In the genomic region with DNA sequence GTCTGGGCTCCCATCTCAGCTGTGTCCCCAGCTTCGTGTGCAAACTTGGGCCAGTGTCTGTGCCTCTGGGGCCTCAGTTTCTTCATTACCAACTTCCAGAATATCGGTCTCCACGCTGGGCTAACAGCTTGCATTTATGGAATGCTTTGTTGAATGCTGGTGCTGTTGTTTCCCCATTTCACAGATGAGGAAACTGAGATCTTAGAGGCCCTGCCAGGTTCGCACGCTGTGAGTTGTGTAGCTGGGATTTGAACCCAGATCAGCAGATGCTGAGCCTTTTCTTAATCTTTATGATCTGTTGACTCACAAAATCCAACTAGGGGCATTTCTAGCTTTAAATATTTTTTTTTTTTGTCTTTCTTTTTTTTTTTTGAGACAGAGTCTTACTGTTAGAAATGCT, we compare ENCODE assay signal across 27 cellular contexts.
"Had no signal": no experiment of that assay in that cellular context is flagged by ENCODE, and none has a peak within 500 bp of the region (broad histone marks: within the 10 kb centered on the region; RNA-seq: fewer than 3 reads in every experiment).

No MANE protein-coding gene starts in this region.

- H3K4me1 ChIP-seq: adrenal gland, breast epithelium, Peyer's patch had no signal

- H3K9me3 ChIP-seq: adrenal gland, breast epithelium, Peyer's patch had no signal

- H3K36me3 ChIP-seq: adrenal gland, breast epithelium, Peyer's patch had no signal

- H3K27me3 ChIP-seq: adrenal gland, breast epithelium, Peyer's patch had no signal

- ATAC-seq: activated CD4-positive, alpha-beta T cell treated with anti-CD3 and anti-CD28 coated beads for 36 hours; activated T-helper 17 cell treated with anti-CD3 and anti-CD28 coated beads, Interleukin-2, amount 50 U/mL, for 72 hours; T-cell had no signal

- H3K27ac ChIP-seq: adrenal gland, breast epithelium, Peyer's patch had no signal

- DNase-seq: activated CD4-positive, alpha-beta memory T cell treated with anti-CD3 and anti-CD28 coated beads, Interleukin-2, amount 10 ng/mL, durations not matched to agents 7 days and 5 days; activated CD4-positive, alpha-beta T cell treated with anti-CD3 and anti-CD28 coated beads for 36 hours; activated CD4-positive, alpha-beta T cell treated with anti-CD3 and anti-CD28 coated beads, Interleukin-2, amount 50 U/mL, for 1 hour; activated gamma-delta T cell treated with Interleukin-2 at 50 U/mL for 16 hours; activated naive CD4-positive, alpha-beta T cell treated with anti-CD3 and anti-CD28 coated beads, Interleukin-2, amount 50 U/mL, for 16 hours; activated naive CD8-positive, alpha-beta T cell treated with anti-CD3 and anti-CD28 coated beads, Interleukin-2, amount 10 ng/mL, durations not matched to agents 7 days and 5 days; activated T-cell treated with anti-CD3 and anti-CD28 coated beads for 4 hours; activated T-cell treated with anti-CD3 and anti-CD28 coated beads, Interleukin-2, amount 50 U/mL, for 48 hours; adrenal gland; anterior cingulate cortex; central memory CD4-positive, alpha-beta T cell; Karpas-422; NCI-H1105 treated with DMSO at 0.1 percent for 48 hours; NCI-H1436 treated with DMSO at 0.1 percent for 48 hours; NCI-H187; NCI-H2081; NCI-H510A treated with DMSO at 0.1 percent for 48 hours; NCI-H69; NK-92 treated with Interleukin-12 subunit alpha and Interleukin-12 subunit beta, amount 100 ng/mL, for 24 hours; OCI-M1; Peyer's patch; SIG-M5; T-cell; T-helper 2 cell; T1000 had no signal

- H3K4me3 ChIP-seq: adrenal gland, breast epithelium, Peyer's patch had no signal
